8 cellular contexts compared by ENCODE assay signal in the genomic region with DNA sequence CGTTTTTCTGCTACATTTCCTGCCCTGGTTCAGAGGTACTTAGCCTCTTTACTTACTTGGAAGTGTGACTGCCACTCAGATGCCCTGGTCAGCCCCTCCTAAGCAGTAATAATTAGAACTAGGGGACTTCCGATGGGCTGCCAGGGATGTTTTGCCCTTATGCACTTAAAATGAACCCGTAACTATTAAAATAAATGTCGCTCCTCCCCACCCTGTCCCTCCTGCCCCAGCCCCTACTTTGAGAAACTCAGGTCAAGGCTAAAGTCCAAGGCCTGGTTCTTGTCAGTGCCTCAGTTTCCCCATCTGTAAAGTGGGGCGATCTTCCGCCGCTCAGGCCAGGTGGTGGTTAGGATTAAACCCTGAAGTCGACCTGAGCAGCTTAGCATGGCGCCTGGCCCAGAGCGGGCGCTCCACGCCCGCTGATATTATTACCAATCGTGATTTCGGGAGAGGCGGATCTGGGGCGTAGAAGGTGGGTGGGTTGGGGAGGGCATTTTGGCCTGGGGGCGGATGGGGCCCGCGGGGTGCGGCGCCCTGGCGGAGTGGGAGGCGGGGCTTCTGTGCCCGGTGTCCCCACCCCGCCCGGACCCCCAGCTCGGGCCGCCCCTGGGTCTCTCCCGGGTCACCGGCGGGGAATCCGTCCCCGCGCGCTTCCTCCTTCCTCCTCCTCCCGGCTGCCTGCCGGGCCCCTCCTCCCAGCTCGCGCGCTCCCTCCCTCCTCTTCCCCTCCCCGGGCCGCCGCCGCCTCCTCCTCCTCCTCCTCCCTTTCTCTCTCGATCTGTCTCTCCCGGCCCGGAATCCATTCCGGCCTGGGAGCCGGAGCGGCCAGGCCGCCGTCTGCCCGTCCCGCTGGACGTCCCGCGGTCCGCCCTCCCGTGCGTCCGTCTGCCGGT. TPM values are rescaled to one million over a fixed set of nuclear protein-coding genes. Genes with fewer than 3 reads are reported as not detected.
DNase-seq lines count a peak whose midpoint lies in the region; ATAC-seq, FAIRE-seq and TF ChIP-seq lines count a peak whose summit lies in the region.

SRC (plus strand) TSS at position 802 of the 893 bp plus-strand sequence. CDS start 38,014 bp downstream, outside the sequence.

- no peaks in the 10 kb centered on the region for H3K9me3 ChIP-seq in A549

- CTCF ChIA-PET in A549 (lab: Yijun Ruan, JAX) = interaction anchor here (0.8 to 3.5 kb wide), 6 partner anchors 10 to 113 kb away, joined by 3 to 28 read pairs (median 4); partner anchors contain the start of gene MANBAL

- TF ChIP-seq EP300 in A549 (IDR thresholded peaks at IDR 0.05) = no peak

- H3K4me3 ChIP-seq in A549 (peak within 1 kb of the TSS; percentile 89), coronary artery (peak within 1 kb of the TSS; percentile 96)

- FAIRE-seq in A549 (lab: Jason Lieb, UNC) = no peak

- TF ChIP-seq CTCF in A549 (IDR thresholded peaks at IDR 0.05) (no peak), coronary artery (IDR thresholded peaks at IDR 0.05) (no peak)

- peaks cover 68% of the 10 kb centered on the region for H3K4me1 ChIP-seq in A549

- intact Hi-C loops in left colon (cut with DNase I, micrococcal nuclease) = loop anchor here (5.0 kb wide), 2 partner anchors 48 to 53 kb away; no protein-coding TSS in a partner anchor

- ATAC-seq in A549 (peak; percentile 54 to 70), GM18907 (IDR thresholded peaks at IDR 0.05; ENCODE audit: unreplicated experiment) (peak; percentile 41), left colon (peak; percentile 69), HG03439 (IDR thresholded peaks at IDR 0.05; ENCODE audit: unreplicated experiment) (no peak)

- H3K4me2 ChIP-seq in A549 = peak within 1 kb of the TSS; percentile 93

- POLR2A ChIA-PET in A549 (lab: Yijun Ruan, JAX) = interaction anchor here (0.6 to 2.7 kb wide), 5 partner anchors 9 to 116 kb away, joined by 3 to 23 read pairs (median 4); partner anchors contain the start of gene MANBAL

- 6% methylated on average over 20 of the region's 63 CpGs for WGBS in A549 (ENCODE audit: missing lambda C conversion rate)

- TF ChIP-seq RAD21 in A549 (conservative IDR thresholded peaks at IDR 0.05 in 1 of 2, IDR thresholded peaks at IDR 0.05 in 1 of 2) = no peak; a peak in 2 of 5 replicates

- TF ChIP-seq POLR2A in A549 (IDR thresholded peaks at IDR 0.05; ENCODE audit: low read length) = peak; percentile 80

- DNase-seq in A549 (ENCODE audit: low read depth in 1 of 2, low spot score in 1 of 2) = peak; percentile 68 to 83
- DNase-seq in NCI-H1930 (lab: John Stamatoyannopoulos, UW) = peak; percentile 35 to 53
- DNase-seq in activated CD4-positive, CD25-positive, alpha-beta regulatory T cell treated with anti-CD3 and anti-CD28 coated beads, Interleukin-2, amount 50 U/mL, for 72 hours = peak; percentile 46
- peak; percentile 78 for DNase-seq in coronary artery (ENCODE audit: low spot score)
- peak; percentile 89 to 93 for DNase-seq in left colon
- DNase-seq in stimulated activated CD4-positive, alpha-beta T cell treated with anti-CD3 and anti-CD28 coated beads, Interleukin-15, amount 100 ng/mL, for 48 hours (ENCODE audit: low read depth in 2 of 2) = peak; percentile 8 to 37

- H3K27ac ChIP-seq in A549 (peak within 1 kb of the TSS; percentile 99 to 100), coronary artery (peak within 1 kb of the TSS; percentile 77 to 89)

TF ChIP-seq in A549, 52 proteins besides CTCF, POLR2A, EP300 and RAD21:
- TF ChIP-seq BCL3 (IDR thresholded peaks at IDR 0.05) (0 out of 3 replicates have a peak, but pooled peaks have one; percentile 22), FOSB (CRISPR knock-in tag; IDR thresholded peaks at IDR 0.05) (no peak), SMC3 (IDR thresholded peaks at IDR 0.05) (0 out of 3 replicates have a peak, but pooled peaks have one; percentile 9), MAX (IDR thresholded peaks at IDR 0.05) (peak; percentile 48), PHF8 (IDR thresholded peaks at IDR 0.05; ENCODE audit: borderline replicate concordance, low read depth) (0 out of 2 replicates have a peak, but pooled peaks have one; percentile 3), JUN (IDR thresholded peaks at IDR 0.05) (peak in 1 of 2 experiments; percentile 65; a peak in 4 of 5 replicates)

RNA-seq across cellular contexts. Expression of gene SRC, which starts in this region (rescaled TPM):
- polyA plus RNA-seq in A549 (2011; rRNA removed) (154 and 212 TPM in 2 replicates), A549 (2017; fragmentation: RNase III; extraction: RNeasy Plus Mini Kit Qiagen cat#74134 plus additional on column Dnase treatment) (133 to 139 TPM (median 134 TPM) in 3 replicates)
- polyA plus RNA-seq in A549 (2012; cell fraction: cytosol; rRNA removed) = 122 and 170 TPM in 2 replicates
- polyA plus RNA-seq in A549 (2012; cell fraction: nucleus; rRNA removed) = 500 and 511 TPM in 2 replicates
- polyA minus RNA-seq in A549 (2011; rRNA and poly(A)+ RNA removed) = 278 and 313 TPM in 2 replicates
- total RNA-seq in left colon = 100 to 1,000 TPM; 117 to 121 TPM

Comparison
In these comparisons a context has a peak if more than half of its experiments do, and no peak if none do; other contexts are left out.
1. DNase-seq: peak in every context shown above with its lines; median percentile 91 in left colon; 78 in coronary artery; 76 in A549; 46 in activated CD4-positive, CD25-positive, alpha-beta regulatory T cell treated with anti-CD3 and anti-CD28 coated beads, Interleukin-2, amount 50 U/mL, for 72 hours; 44 in NCI-H1930; 22 in stimulated activated CD4-positive, alpha-beta T cell treated with anti-CD3 and anti-CD28 coated beads, Interleukin-15, amount 100 ng/mL, for 48 hours.